Comparison of ENCODE assay signal across 33 cellular contexts in the genomic region with DNA sequence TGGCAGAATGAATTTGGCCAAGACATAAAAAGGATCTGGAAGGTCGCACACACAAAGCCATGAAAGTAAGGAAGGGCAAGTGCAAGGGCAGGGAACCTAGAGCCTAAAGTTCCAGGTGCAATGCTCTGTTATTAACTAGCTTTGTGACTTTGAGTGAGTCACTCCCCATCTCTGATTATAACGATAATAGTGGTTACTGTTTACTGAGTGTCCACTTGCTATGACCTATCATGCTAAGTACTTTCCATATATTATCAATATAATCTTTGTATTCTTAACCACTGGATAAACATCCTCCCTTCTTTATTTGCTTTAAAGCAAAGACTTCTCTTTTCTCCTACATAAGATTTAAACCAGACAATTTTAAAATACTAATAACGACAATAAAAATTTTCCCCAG.
"Had no signal": no experiment of that assay in that cellular context is flagged by ENCODE, and none has a peak within 500 bp of the region (broad histone marks: within the 10 kb centered on the region; RNA-seq: fewer than 3 reads in every experiment).

No MANE protein-coding gene starts in this region.

- H3K27ac Mint-ChIP-seq: activated CD4-positive, alpha-beta memory T cell treated with anti-CD3 and anti-CD28 coated beads for 36 hours; activated CD4-positive, alpha-beta T cell treated with anti-CD3 and anti-CD28 coated beads for 36 hours; activated CD4-positive, alpha-beta T cell treated with anti-CD3 and anti-CD28 coated beads, Interleukin-2, amount 10 ng/mL, durations not matched to agents 24 days and 14 days; activated CD8-positive, alpha-beta memory T cell treated with anti-CD3 and anti-CD28 coated beads, Interleukin-2, amount 10 ng/mL, durations not matched to agents 7 days and 5 days; activated CD8-positive, alpha-beta T cell treated with anti-CD3 and anti-CD28 coated beads, Interleukin-2, amount 10 ng/mL, durations not matched to agents 7 days and 5 days; activated naive CD4-positive, alpha-beta T cell treated with anti-CD3 and anti-CD28 coated beads for 36 hours; activated naive CD4-positive, alpha-beta T cell treated with anti-CD3 and anti-CD28 coated beads, Interleukin-2, amount 50 U/mL, for 24 hours; activated naive CD8-positive, alpha-beta T cell treated with anti-CD3 and anti-CD28 coated beads for 36 hours; activated naive CD8-positive, alpha-beta T cell treated with anti-CD3 and anti-CD28 coated beads, Interleukin-2, amount 50 U/mL, for 24 hours; activated T-helper 1 cell treated with anti-CD3 and anti-CD28 coated beads, Interleukin-12 subunit alpha, Interleukin-12 subunit beta, Interleukin-2, Interleukin-4 antibody, amounts not matched to agents 30 ng/mL and 10 ng/mL and 1 ng/mL, durations not matched to agents 14 hours and 24 hours and 36 hours; activated T-helper 2 cell treated with anti-CD3 and anti-CD28 coated beads, Interferon-gamma antibody, Interleukin-2, Interleukin-4, amounts not matched to agents 10 μg/mL and 5 μg/mL and 100 μg/mL, durations not matched to agents 14 hours and 24 hours and 36 hours; effector memory CD8-positive, alpha-beta T cell had no signal

- H3K4me1 ChIP-seq: adrenal gland, body of pancreas, foreskin keratinocyte, gastrocnemius medialis, heart left ventricle had no signal

- H3K27ac ChIP-seq: adrenal gland, body of pancreas, esophagus muscularis mucosa, foreskin keratinocyte, gastrocnemius medialis, heart left ventricle, hepatocyte had no signal

- H3K4me3 ChIP-seq: adrenal gland, body of pancreas, esophagus muscularis mucosa, gastrocnemius medialis, heart left ventricle, hepatocyte had no signal

- H3K4me3 Mint-ChIP-seq: activated CD4-positive, alpha-beta memory T cell treated with anti-CD3 and anti-CD28 coated beads for 36 hours; activated CD4-positive, alpha-beta T cell treated with anti-CD3 and anti-CD28 coated beads for 36 hours; activated CD4-positive, alpha-beta T cell treated with anti-CD3 and anti-CD28 coated beads, Interleukin-2, amount 10 ng/mL, durations not matched to agents 24 days and 14 days; activated CD8-positive, alpha-beta memory T cell treated with anti-CD3 and anti-CD28 coated beads, Interleukin-2, amount 10 ng/mL, durations not matched to agents 7 days and 5 days; activated CD8-positive, alpha-beta T cell treated with anti-CD3 and anti-CD28 coated beads, Interleukin-2, amount 10 ng/mL, durations not matched to agents 7 days and 5 days; activated naive CD4-positive, alpha-beta T cell treated with anti-CD3 and anti-CD28 coated beads for 36 hours; activated naive CD4-positive, alpha-beta T cell treated with anti-CD3 and anti-CD28 coated beads, Interleukin-2, amount 50 U/mL, for 24 hours; activated naive CD8-positive, alpha-beta T cell treated with anti-CD3 and anti-CD28 coated beads for 36 hours; activated naive CD8-positive, alpha-beta T cell treated with anti-CD3 and anti-CD28 coated beads, Interleukin-2, amount 50 U/mL, for 24 hours; activated T-helper 1 cell treated with anti-CD3 and anti-CD28 coated beads, Interleukin-12 subunit alpha, Interleukin-12 subunit beta, Interleukin-2, Interleukin-4 antibody, amounts not matched to agents 30 ng/mL and 10 ng/mL and 1 ng/mL, durations not matched to agents 14 hours and 24 hours and 36 hours; effector memory CD8-positive, alpha-beta T cell had no signal

- H3K36me3 Mint-ChIP-seq: activated CD4-positive, alpha-beta memory T cell treated with anti-CD3 and anti-CD28 coated beads for 36 hours; activated CD8-positive, alpha-beta memory T cell treated with anti-CD3 and anti-CD28 coated beads, Interleukin-2, amount 10 ng/mL, durations not matched to agents 7 days and 5 days; activated naive CD4-positive, alpha-beta T cell treated with anti-CD3 and anti-CD28 coated beads, Interleukin-2, amount 50 U/mL, for 24 hours; activated naive CD8-positive, alpha-beta T cell treated with anti-CD3 and anti-CD28 coated beads for 36 hours had no signal

- H3K4me1 Mint-ChIP-seq: activated CD4-positive, alpha-beta T cell treated with anti-CD3 and anti-CD28 coated beads for 36 hours; activated CD4-positive, alpha-beta T cell treated with anti-CD3 and anti-CD28 coated beads, Interleukin-2, amount 10 ng/mL, durations not matched to agents 24 days and 14 days; activated CD8-positive, alpha-beta memory T cell treated with anti-CD3 and anti-CD28 coated beads, Interleukin-2, amount 10 ng/mL, durations not matched to agents 7 days and 5 days; activated naive CD4-positive, alpha-beta T cell treated with anti-CD3 and anti-CD28 coated beads, Interleukin-2, amount 50 U/mL, for 24 hours; activated naive CD8-positive, alpha-beta T cell treated with anti-CD3 and anti-CD28 coated beads for 36 hours; activated naive CD8-positive, alpha-beta T cell treated with anti-CD3 and anti-CD28 coated beads, Interleukin-2, amount 50 U/mL, for 24 hours had no signal

- H3K36me3 ChIP-seq: adrenal gland, esophagus muscularis mucosa, gastrocnemius medialis, heart left ventricle had no signal

- H3K9me3 ChIP-seq: adrenal gland, body of pancreas, esophagus muscularis mucosa, gastrocnemius medialis, heart left ventricle had no signal

- H3K27me3 Mint-ChIP-seq: activated CD4-positive, alpha-beta memory T cell treated with anti-CD3 and anti-CD28 coated beads for 36 hours; activated CD4-positive, alpha-beta T cell treated with anti-CD3 and anti-CD28 coated beads for 36 hours; activated CD4-positive, alpha-beta T cell treated with anti-CD3 and anti-CD28 coated beads, Interleukin-2, amount 10 ng/mL, durations not matched to agents 24 days and 14 days; activated CD8-positive, alpha-beta memory T cell treated with anti-CD3 and anti-CD28 coated beads, Interleukin-2, amount 10 ng/mL, durations not matched to agents 7 days and 5 days; activated naive CD4-positive, alpha-beta T cell treated with anti-CD3 and anti-CD28 coated beads, Interleukin-2, amount 50 U/mL, for 24 hours; activated naive CD8-positive, alpha-beta T cell treated with anti-CD3 and anti-CD28 coated beads for 36 hours; activated naive CD8-positive, alpha-beta T cell treated with anti-CD3 and anti-CD28 coated beads, Interleukin-2, amount 50 U/mL, for 24 hours; effector memory CD8-positive, alpha-beta T cell had no signal

- DNase-seq: activated CD4-positive, alpha-beta memory T cell treated with anti-CD3 and anti-CD28 coated beads for 36 hours; activated CD4-positive, alpha-beta T cell treated with anti-CD3 and anti-CD28 coated beads for 36 hours; activated CD4-positive, alpha-beta T cell treated with anti-CD3 and anti-CD28 coated beads, Interleukin-2, amount 10 ng/mL, durations not matched to agents 24 days and 14 days; activated CD4-positive, CD25-positive, alpha-beta regulatory T cell; activated CD4-positive, CD25-positive, alpha-beta regulatory T cell treated with anti-CD3 and anti-CD28 coated beads, Interleukin-2, amount 50 U/mL, for 72 hours; activated CD8-positive, alpha-beta memory T cell treated with anti-CD3 and anti-CD28 coated beads, Interleukin-2, amount 10 ng/mL, durations not matched to agents 7 days and 5 days; activated CD8-positive, alpha-beta memory T cell treated with anti-CD3 and anti-CD28 coated beads, Interleukin-2, amount 50 U/mL, for 4 hours; activated CD8-positive, alpha-beta T cell treated with anti-CD3 and anti-CD28 coated beads, Interleukin-2, amount 10 ng/mL, durations not matched to agents 7 days and 5 days; activated effector memory CD4-positive, alpha-beta T cell treated with anti-CD3 and anti-CD28 coated beads, Interleukin-2, amount 50 U/mL, for 16 hours; activated naive CD4-positive, alpha-beta T cell treated with anti-CD3 and anti-CD28 coated beads for 36 hours; activated naive CD8-positive, alpha-beta T cell treated with anti-CD3 and anti-CD28 coated beads for 36 hours; activated naive CD8-positive, alpha-beta T cell treated with anti-CD3 and anti-CD28 coated beads, Interleukin-2, amount 50 U/mL, for 24 hours; activated T-cell treated with anti-CD3 and anti-CD28 coated beads, Interleukin-2, amount 50 U/mL, for 1 hour; activated T-cell treated with anti-CD3 and anti-CD28 coated beads, Interleukin-2, amount 50 U/mL, for 48 hours; adrenal gland; amygdala; aorta; body of pancreas; caudate nucleus; cortex of kidney; dermis blood vessel endothelial cell; effector CD4-positive, alpha-beta T cell; effector memory CD8-positive, alpha-beta T cell; erythroblast; foreskin keratinocyte; gastrocnemius medialis; glutamatergic neuron; heart left ventricle had no signal

- H3K9me3 Mint-ChIP-seq: activated CD4-positive, alpha-beta memory T cell treated with anti-CD3 and anti-CD28 coated beads for 36 hours; activated CD4-positive, alpha-beta T cell treated with anti-CD3 and anti-CD28 coated beads, Interleukin-2, amount 10 ng/mL, durations not matched to agents 24 days and 14 days; activated naive CD4-positive, alpha-beta T cell treated with anti-CD3 and anti-CD28 coated beads for 36 hours; activated naive CD8-positive, alpha-beta T cell treated with anti-CD3 and anti-CD28 coated beads for 36 hours; activated naive CD8-positive, alpha-beta T cell treated with anti-CD3 and anti-CD28 coated beads, Interleukin-2, amount 50 U/mL, for 24 hours; activated T-helper 1 cell treated with anti-CD3 and anti-CD28 coated beads, Interleukin-12 subunit alpha, Interleukin-12 subunit beta, Interleukin-2, Interleukin-4 antibody, amounts not matched to agents 30 ng/mL and 10 ng/mL and 1 ng/mL, durations not matched to agents 14 hours and 24 hours and 36 hours; activated T-helper 2 cell treated with anti-CD3 and anti-CD28 coated beads, Interferon-gamma antibody, Interleukin-2, Interleukin-4, amounts not matched to agents 10 μg/mL and 5 μg/mL and 100 μg/mL, durations not matched to agents 14 hours and 24 hours and 36 hours had no signal

- ATAC-seq: activated CD4-positive, alpha-beta T cell treated with anti-CD3 and anti-CD28 coated beads for 36 hours; activated CD8-positive, alpha-beta memory T cell treated with anti-CD3 and anti-CD28 coated beads, Interleukin-2, amount 10 ng/mL, durations not matched to agents 7 days and 5 days; activated CD8-positive, alpha-beta T cell treated with anti-CD3 and anti-CD28 coated beads, Interleukin-2, amount 10 ng/mL, durations not matched to agents 7 days and 5 days; activated naive CD8-positive, alpha-beta T cell treated with anti-CD3 and anti-CD28 coated beads, Interleukin-2, amount 50 U/mL, for 24 hours; body of pancreas; effector memory CD8-positive, alpha-beta T cell; foreskin keratinocyte; gastrocnemius medialis; heart left ventricle had no signal

- H3K27me3 ChIP-seq: adrenal gland, body of pancreas, esophagus muscularis mucosa, foreskin keratinocyte, gastrocnemius medialis, heart left ventricle, hepatocyte had no signal
